In the genomic region with DNA sequence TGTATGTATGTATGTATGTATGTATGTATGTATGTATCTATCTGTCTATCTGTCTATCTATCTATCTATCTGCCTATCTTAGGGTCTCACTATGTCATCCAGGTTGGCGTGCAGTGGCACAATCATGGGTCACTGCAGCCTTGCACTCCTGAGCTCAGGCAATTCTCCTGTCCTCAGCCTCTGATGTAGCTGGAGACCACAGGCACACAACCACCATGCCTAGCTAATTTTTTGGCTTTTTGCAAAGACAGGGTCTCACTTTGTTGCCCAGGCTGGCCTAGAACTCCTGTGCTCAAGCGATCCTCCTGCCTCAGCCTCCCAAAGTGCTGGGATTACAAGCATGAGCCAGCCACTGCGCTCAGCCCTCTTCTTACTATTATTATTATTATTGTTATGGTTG, we compare ENCODE assay signal across 13 cellular contexts. TPM values are rescaled to one million over a fixed set of nuclear protein-coding genes. Genes with fewer than 3 reads are reported as not detected.
"Had no signal": no experiment of that assay in that cellular context is flagged by ENCODE, and none has a peak within 500 bp of the region (broad histone marks: within the 10 kb centered on the region; RNA-seq: fewer than 3 reads in every experiment).

No MANE protein-coding gene starts in this region.

RNA-seq across cellular contexts. Expression of gene TPTE, which starts 4.5 kb away (rescaled TPM):
- total RNA-seq: stomach, subcutaneous adipose tissue, suprapubic skin, temporal lobe, thoracic aorta, tibial nerve, transverse colon, upper lobe of left lung, upper lobe of right lung, ureter, urinary bladder, vagina had no signal
- polyA plus RNA-seq: stomach, thymus, urinary bladder had no signal
